9 cellular contexts compared by ENCODE assay signal in the genomic region with DNA sequence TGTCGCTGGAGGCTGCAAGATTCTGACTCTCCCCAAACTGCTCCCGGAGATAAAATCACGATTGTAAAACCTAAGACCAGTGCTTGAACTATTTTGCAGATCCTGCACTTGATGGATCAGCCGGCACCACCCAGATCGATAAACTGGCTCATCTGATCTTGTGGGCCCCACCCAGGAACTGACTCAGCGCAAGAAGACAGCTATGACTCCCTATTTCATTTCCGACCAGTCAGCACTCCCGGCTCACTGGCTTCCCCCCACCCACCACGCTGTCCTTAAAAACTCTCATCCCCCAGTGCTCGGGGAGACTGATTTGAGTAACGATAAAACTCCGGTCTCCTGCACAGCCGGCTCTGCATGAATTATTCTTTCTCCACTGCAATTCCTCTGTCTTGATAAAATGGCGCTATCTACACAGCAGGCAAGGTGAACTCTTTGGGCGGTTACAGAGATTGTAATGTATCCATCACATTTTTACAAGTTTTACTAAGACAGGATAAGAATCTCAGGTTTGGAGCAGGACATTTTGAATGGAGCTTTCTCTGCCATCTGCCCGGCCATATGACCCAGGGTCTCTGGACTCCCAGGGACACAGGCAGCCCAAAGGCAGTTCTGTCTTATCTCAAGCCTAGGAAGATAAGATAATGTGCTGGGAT. TPM values are rescaled to one million over a fixed set of nuclear protein-coding genes. Genes with fewer than 3 reads are reported as not detected.
DNase-seq lines count a peak whose midpoint lies in the region; ATAC-seq lines count a peak whose summit lies in the region.
"Had no signal": no experiment of that assay in that cellular context is flagged by ENCODE, and none has a peak within 500 bp of the region (broad histone marks: within the 10 kb centered on the region; RNA-seq: fewer than 3 reads in every experiment).

No MANE protein-coding gene starts in this region.

- no peaks in the 10 kb centered on the region for H3K36me3 Mint-ChIP-seq in T-helper 17 cell (ENCODE audit: low read depth)

- peaks cover 20% of the 10 kb centered on the region for H3K4me1 Mint-ChIP-seq in T-helper 17 cell

- DNase-seq in ELR (ENCODE audit: low read depth) (peak; percentile 85), T-helper 17 cell (peak in 2 of 3 donors; percentile 12 to 18), amniotic epithelial cell (ENCODE audit: low read depth) (peak; percentile 40), mesenteric fat pad (ENCODE audit: low spot score) (no peak)
- peak; percentile 37 to 56 (median 55) for DNase-seq in stimulated activated CD4-positive, alpha-beta T cell treated with anti-CD3 and anti-CD28 coated beads, Interleukin-12 subunit alpha, Interleukin-12 subunit beta, amount 100 ng/mL, for 48 hours (ENCODE audit: low read depth in 2 of 3, low spot score in 1 of 3)
- no peak for DNase-seq in effector CD4-positive, alpha-beta T cell
- DNase-seq: H7 had no signal

- ATAC-seq in T-helper 17 cell (peak; percentile 80), HG03045 (IDR thresholded peaks at IDR 0.05; ENCODE audit: unreplicated experiment) (no peak), GM19351 (IDR thresholded peaks at IDR 0.05; ENCODE audit: unreplicated experiment) (no peak)

- H3K27ac Mint-ChIP-seq in T-helper 17 cell = peak overlapping the region; percentile 91

- peaks cover 20% of the 10 kb centered on the region for H3K27me3 Mint-ChIP-seq in T-helper 17 cell

- peak overlapping the region; percentile 89 for H3K4me3 Mint-ChIP-seq in T-helper 17 cell

- no peaks in the 10 kb centered on the region for H3K9me3 ChIP-seq in T-helper 17 cell (ENCODE audit: control insufficient read depth, low read length, poor library complexity, severe bottlenecking)

RNA-seq across cellular contexts. Expression of a gene that starts 10.6 kb away (rescaled TPM):
- 1 to 10 TPM; 2.1 to 2.6 TPM for total RNA-seq in T-helper 17 cell
- 10.6 TPM for total RNA-seq in mesenteric fat pad

RNA-seq across cellular contexts. Expression of a gene that starts 31.5 kb away (rescaled TPM):
- 10 to 100 TPM; 22.3 to 25.0 TPM for total RNA-seq in T-helper 17 cell
- total RNA-seq in mesenteric fat pad = 25.9 TPM

RNA-seq across cellular contexts. Expression of a gene that starts 52.2 kb away (rescaled TPM):
- total RNA-seq in T-helper 17 cell (not detected), mesenteric fat pad (2.3 TPM)
- total RNA-seq: H7 had no signal

Comparison
In these comparisons a context has a peak if more than half of its experiments do, and no peak if none do; other contexts are left out.
1. DNase-seq: peak in ELR (single experiment), T-helper 17 cell (2 of 3), amniotic epithelial cell (single experiment) and stimulated activated CD4-positive, alpha-beta T cell treated with anti-CD3 and anti-CD28 coated beads, Interleukin-12 subunit alpha, Interleukin-12 subunit beta, amount 100 ng/mL, for 48 hours (3 of 3); none in mesenteric fat pad (single experiment) and effector CD4-positive, alpha-beta T cell (single experiment).